28 cellular contexts compared by ENCODE assay signal in the genomic region with DNA sequence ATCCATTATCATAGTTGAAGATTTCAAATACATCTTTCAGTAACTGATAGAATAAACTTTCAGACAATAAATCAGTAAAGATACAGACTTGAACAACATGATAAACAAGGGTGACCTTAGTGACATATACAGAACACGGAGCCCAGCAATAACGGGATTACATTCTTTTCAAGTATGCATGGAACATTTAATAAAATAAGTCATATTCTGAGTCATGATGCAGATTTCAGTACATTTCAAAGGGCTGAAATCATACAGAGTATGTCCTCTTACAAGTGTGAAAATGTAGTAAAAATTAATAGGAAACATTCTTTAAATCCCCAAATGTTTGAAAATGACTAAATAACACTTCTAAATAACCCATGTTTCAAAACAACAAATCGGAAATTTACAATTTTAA. TPM values are rescaled to one million over a fixed set of nuclear protein-coding genes. Genes with fewer than 3 reads are reported as not detected.
DNase-seq lines count a peak whose midpoint lies in the region; ATAC-seq and TF ChIP-seq lines count a peak whose summit lies in the region.
"Had no signal": no experiment of that assay in that cellular context is flagged by ENCODE, and none has a peak within 500 bp of the region (broad histone marks: within the 10 kb centered on the region; RNA-seq: fewer than 3 reads in every experiment).

No MANE protein-coding gene starts in this region.

- no peaks in the 10 kb centered on the region for H4K20me1 ChIP-seq in GM23248 (ENCODE audit: insufficient read depth)
- no peaks in the 10 kb centered on the region for H4K20me1 ChIP-seq in osteoblast (ENCODE audit: insufficient read depth, low read length)

- peak overlapping the region; percentile 19 for H3K4me2 ChIP-seq in GM23248 (ENCODE audit: unreplicated experiment)
- peak overlapping the region; percentile 4 for H3K4me2 ChIP-seq in osteoblast (ENCODE audit: insufficient read depth, low read length)

- intact Hi-C loops in stomach (cut with DNase I; ENCODE audit: low total_unique reads): no loop called here

- in situ Hi-C loops in GM23248 (cut with MboI): no loop called here

- H3K9me3 ChIP-seq in GM23248 (ENCODE audit: low read depth) (no peaks in the 10 kb centered on the region), osteoblast (ENCODE audit: low read depth, low read length) (no peaks in the 10 kb centered on the region), stomach (no peaks in the 10 kb centered on the region)
- H3K9me3 ChIP-seq: HAP-1, tibial artery had no signal

- TF ChIP-seq POLR2A in stomach (IDR thresholded peaks at IDR 0.05): no peak

- H3K27me3 ChIP-seq in GM23248 (replicated peaks; ENCODE audit: insufficient read depth): no peaks in the 10 kb centered on the region
- no peaks in the 10 kb centered on the region for H3K27me3 ChIP-seq in osteoblast (ENCODE audit: insufficient read depth, low read length)
- peaks cover 0 to 10% (median 0%) of the 10 kb centered on the region in 3 donors for H3K27me3 ChIP-seq in stomach
- H3K27me3 ChIP-seq: tibial artery had no signal

- WGBS in GM23248 (ENCODE audit: low coverage in 1 of 2, low lambda C conversion rate in 2 of 2, missing lambda C conversion rate in 2 of 2), 2 experiments: 16 to 17% methylated on average over 3 of the region's 3 CpGs
- WGBS in stomach, 5 donors: 62 to 68% (median 67%) methylated on average over 3 of the region's 3 CpGs

- H3K27ac ChIP-seq in GM23248 (no peak overlapping the region), RWPE1 (no peak overlapping the region), osteoblast (ENCODE audit: low read depth, low read length) (no peak overlapping the region), stomach (no peak overlapping the region)
- H3K27ac ChIP-seq: tibial artery had no signal

- H3K36me3 ChIP-seq in GM23248 (ENCODE audit: low read depth) (no peaks in the 10 kb centered on the region), osteoblast (ENCODE audit: insufficient read depth, low read length) (no peaks in the 10 kb centered on the region), stomach (no peaks in the 10 kb centered on the region)
- H3K36me3 ChIP-seq: HAP-1, tibial artery had no signal

- TF ChIP-seq CTCF in RWPE1 (conservative IDR thresholded peaks at IDR 0.05; ENCODE audit: low read depth) (no peak), epithelial cell of esophagus (IDR thresholded peaks at IDR 0.05; ENCODE audit: insufficient read depth, low read depth, low read length, missing control alignments) (no peak), osteoblast (IDR thresholded peaks at IDR 0.05; ENCODE audit: extremely low read depth, low read depth, low read length) (no peak), stomach (IDR thresholded peaks at IDR 0.05) (no peak)

- H3K4me1 ChIP-seq in GM23248 (ENCODE audit: insufficient read depth) (peaks cover 12% of the 10 kb centered on the region), osteoblast (ENCODE audit: insufficient read depth, low read length) (no peaks in the 10 kb centered on the region), stomach (no peaks in the 10 kb centered on the region)
- H3K4me1 ChIP-seq: HAP-1, tibial artery had no signal

- H3F3A ChIP-seq in GM23248 (ENCODE audit: insufficient read depth): 0 out of 2 replicates have a peak, but pooled peaks cover 8% of the 10 kb centered on the region

- no peak for ATAC-seq in GM18870 (IDR thresholded peaks at IDR 0.05; ENCODE audit: unreplicated experiment)
- ATAC-seq in left lobe of liver: no peak
- ATAC-seq in GM19351 (IDR thresholded peaks at IDR 0.05; ENCODE audit: unreplicated experiment): no peak
- ATAC-seq: activated CD4-positive, CD25-positive, alpha-beta regulatory T cell treated with anti-CD3 and anti-CD28 coated beads, Interleukin-2, amount 50 U/mL, for 24 hours; activated CD8-positive, alpha-beta T cell treated with anti-CD3 and anti-CD28 coated beads for 36 hours; CD8-positive, alpha-beta T cell; esophagus mucosa; right cardiac atrium; stimulated activated naive CD8-positive, alpha-beta T cell treated with anti-CD3 and anti-CD28 coated beads, Interleukin-15, amount 100 ng/mL, for 72 hours; T-cell had no signal

- H2AFZ ChIP-seq in GM23248 (no peak overlapping the region), osteoblast (ENCODE audit: low read length) (no peak overlapping the region)

- TF ChIP-seq EP300 in stomach (IDR thresholded peaks at IDR 0.05): no peak

- DNase-seq in GM23248 (peak; percentile 68), RWPE1 (ENCODE audit: low spot score) (peak; percentile 31), epithelial cell of esophagus (ENCODE audit: low read depth) (peak; percentile 59), osteoblast (ENCODE audit: insufficient read length, low spot score, missing footprints) (no peak), stomach (no peak), left lobe of liver (ENCODE audit: low spot score) (no peak)
- DNase-seq: activated CD8-positive, alpha-beta T cell treated with anti-CD3 and anti-CD28 coated beads for 36 hours; activated effector memory CD4-positive, alpha-beta T cell treated with anti-CD3 and anti-CD28 coated beads, Interleukin-2, amount 50 U/mL, for 16 hours; activated naive CD8-positive, alpha-beta T cell treated with anti-CD3 and anti-CD28 coated beads, Interleukin-2, amount 10 ng/mL, durations not matched to agents 7 days and 5 days; AML-193; CD8-positive, alpha-beta T cell; cerebellar nuclear complex; DMS153; effector CD8-positive, alpha-beta T cell; kidney; NCI-H1436; NCI-H2107; NCI-H446; right cardiac atrium; stimulated activated naive CD8-positive, alpha-beta T cell treated with anti-CD3 and anti-CD28 coated beads, Interleukin-15, amount 100 ng/mL, for 72 hours; T-cell; tibial artery had no signal

- CTCF ChIA-PET in RWPE1 (lab: Yijun Ruan, JAX): no interaction called here

- H3K79me2 ChIP-seq in GM23248 (ENCODE audit: insufficient read depth) (no peaks in the 10 kb centered on the region), osteoblast (ENCODE audit: insufficient read depth, low read length) (no peaks in the 10 kb centered on the region)

- H3K4me3 ChIP-seq in GM23248 (no peak overlapping the region), epithelial cell of esophagus (ENCODE audit: low read length) (no peak overlapping the region), osteoblast (ENCODE audit: insufficient read depth, low read length) (no peak overlapping the region), stomach (no peak overlapping the region)
- H3K4me3 ChIP-seq: HAP-1, lung, tibial artery had no signal

- no peak overlapping the region for H3K9ac ChIP-seq in GM23248

- H3K9me2 ChIP-seq in GM23248 (ENCODE audit: insufficient read depth): no peaks in the 10 kb centered on the region

- POLR2A ChIA-PET in RWPE1 (lab: Yijun Ruan, JAX; ENCODE audit: low non-redundant PET): no interaction called here

RNA-seq across cellular contexts. Expression of a gene that starts 17.2 kb away (rescaled TPM):
- total RNA-seq in GM23248 (2014; rRNA removed; shearing (Covaris generic)): 4.7 and 6.4 TPM in 2 replicates
- polyA plus RNA-seq in GM23248 (2016; fragmentation: Nextera tagmentation; extraction: Ambion mirVana): 1.7 and 1.9 TPM in 2 replicates
- 1.5 and 3.3 TPM in 2 replicates for total RNA-seq in osteoblast
- total RNA-seq in stomach: 1 to 10 TPM in 4 of 5 donors, under 1 TPM in 1; under 0.01 to 6.6 (median 1.4) TPM
- polyA plus RNA-seq in stomach: 1 to 10 TPM in 2 of 3 donors, under 1 TPM in 1; 0.31 to 3.0 (median 1.2) TPM
- 2.3 TPM for total RNA-seq in left lobe of liver

Comparison
In these comparisons a context has a peak if more than half of its experiments do, and no peak if none do; other contexts are left out.
1. DNase-seq: peak in GM23248 (single experiment), RWPE1 (single experiment) and epithelial cell of esophagus (single experiment); none in osteoblast (single experiment), stomach (single experiment) and left lobe of liver (single experiment).